Comparison of ENCODE assay signal across 9 cellular contexts in the genomic region with DNA sequence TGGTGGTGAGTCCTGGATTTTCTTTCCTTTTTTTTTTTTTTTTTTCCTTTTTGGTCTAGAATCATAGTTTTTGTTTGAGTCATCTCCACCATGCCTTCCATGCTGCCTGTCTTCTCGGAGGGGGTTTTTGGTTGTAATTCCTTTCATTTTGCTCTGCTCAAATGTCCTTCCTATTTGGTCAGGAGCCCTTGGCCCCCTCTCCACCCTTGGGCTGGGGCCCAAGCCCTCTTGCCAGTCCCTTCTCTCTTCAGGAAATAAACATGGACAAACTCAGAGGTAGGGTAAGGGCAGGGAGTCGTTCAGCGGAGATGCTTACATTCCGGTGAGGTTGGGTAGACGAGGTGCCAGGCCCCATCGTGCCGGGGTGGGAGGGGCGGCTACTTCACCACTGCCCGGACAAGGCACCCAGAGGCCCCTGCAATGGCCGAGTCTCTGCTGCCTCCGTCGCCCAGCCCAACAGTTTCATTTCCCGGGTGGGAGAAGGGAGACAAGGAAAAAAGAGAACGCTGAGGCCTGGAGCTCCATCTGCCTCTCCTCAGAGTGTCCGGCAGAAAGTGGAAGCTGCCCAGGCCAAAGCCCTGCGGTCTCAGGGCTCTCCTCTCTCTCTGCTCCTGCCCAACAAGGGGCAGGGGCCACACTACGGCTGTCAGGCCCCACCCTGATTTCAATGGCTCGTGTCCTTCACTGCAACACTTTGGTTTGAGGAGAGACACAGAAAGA. TPM values are rescaled to one million over a fixed set of nuclear protein-coding genes. Genes with fewer than 3 reads are reported as not detected.
A peak's percentile ranks its signal among the peaks of the same experiment; 100 is the strongest.
DNase-seq lines count a peak whose midpoint lies in the region; ATAC-seq and TF ChIP-seq lines count a peak whose summit lies in the region.
"Had no signal": no experiment of that assay in that cellular context is flagged by ENCODE, and none has a peak within 500 bp of the region (broad histone marks: within the 10 kb centered on the region; RNA-seq: fewer than 3 reads in every experiment).

No MANE protein-coding gene starts in this region.

- H3K4me3 ChIP-seq in brain microvascular endothelial cell (ENCODE audit: low read depth, low read length) (peak overlapping the region; percentile 26), mucosa of descending colon (no peak overlapping the region)

- ATAC-seq in GM21447 (IDR thresholded peaks at IDR 0.05; ENCODE audit: unreplicated experiment) (no peak), mucosa of descending colon (no peak), GM21619 (IDR thresholded peaks at IDR 0.05; ENCODE audit: unreplicated experiment) (no peak)

- H3K4me1 ChIP-seq in mucosa of descending colon (ENCODE audit: low read depth) = peaks cover 13% of the 10 kb centered on the region

- peak overlapping the region; percentile 56 for H3K27ac ChIP-seq in brain microvascular endothelial cell
- H3K27ac ChIP-seq: HL-60 had no signal

- H3K27me3 ChIP-seq in brain microvascular endothelial cell (replicated peaks) = no peaks in the 10 kb centered on the region

- in situ Hi-C loops in brain microvascular endothelial cell (cut with HindIII; ENCODE audit: low pct_ligation_motif_present, low sequenced_read_pairs) = no loop called here

- TF ChIP-seq CTCF in AG09319 (IDR thresholded peaks at IDR 0.05; ENCODE audit: low read depth, low read length) (no peak), brain microvascular endothelial cell (IDR thresholded peaks at IDR 0.05; ENCODE audit: low read depth, low read length, missing control alignments) (no peak), mucosa of descending colon (IDR thresholded peaks at IDR 0.05) (no peak)

- no peaks in the 10 kb centered on the region for H3K36me3 ChIP-seq in brain microvascular endothelial cell (replicated peaks)
- H3K36me3 ChIP-seq in mucosa of descending colon (ENCODE audit: low read depth) = no peaks in the 10 kb centered on the region

- peak; percentile 30 for DNase-seq in AG09319 (ENCODE audit: extremely low read depth, low read depth)
- DNase-seq in HPDE6-E6E7 (ENCODE audit: extremely low spot score) = peak; percentile 35
- peak; percentile 50 for DNase-seq in brain microvascular endothelial cell
- DNase-seq in myocyte (ENCODE audit: low read depth) = peak; percentile 29
- no peak for DNase-seq in mucosa of descending colon
- no peak for DNase-seq in stimulated activated CD4-positive, alpha-beta T cell treated with anti-CD3 and anti-CD28 coated beads, Interleukin-12 subunit alpha, Interleukin-12 subunit beta, amount 100 ng/mL, for 4 hours

- H3K9me3 ChIP-seq in mucosa of descending colon = no peaks in the 10 kb centered on the region

- intact Hi-C loops in mucosa of descending colon (cut with DNase I, micrococcal nuclease) = no loop called here

RNA-seq across cellular contexts. Expression of a gene that starts 12.7 kb away (rescaled TPM):
- 18.6 and 20.1 TPM in 2 replicates for total RNA-seq in myocyte
- 10.7 TPM for polyA plus RNA-seq in myocyte (2012)
- 10 to 100 TPM; 11.2 to 17.5 (median 17.0) TPM for total RNA-seq in mucosa of descending colon

RNA-seq across cellular contexts. Expression of a gene that starts 18.6 kb away (rescaled TPM):
- total RNA-seq in myocyte = 0.13 TPM in 1 of 2 replicates, not detected in the other
- polyA plus RNA-seq in myocyte (2012) = 0.20 TPM
- total RNA-seq in mucosa of descending colon = 10 to 100 TPM in 1 of 3 donors, 1 to 10 TPM in 1, under 1 TPM in 1; 0.67 to 25.8 (median 2.0) TPM

RNA-seq across cellular contexts. Expression of a gene that starts 43.6 kb away (rescaled TPM):
- 0.03 TPM in 1 of 2 replicates, not detected in the other for total RNA-seq in myocyte
- polyA plus RNA-seq in myocyte (2012) = 0.18 TPM
- total RNA-seq in mucosa of descending colon = 1 to 10 TPM; 3.9 to 6.8 (median 6.1) TPM

Comparison
In these comparisons a context has a peak if more than half of its experiments do, and no peak if none do; other contexts are left out.
1. DNase-seq: peak in AG09319 (single experiment), HPDE6-E6E7 (single experiment), brain microvascular endothelial cell (single experiment) and myocyte (single experiment); none in mucosa of descending colon (0 of 3) and stimulated activated CD4-positive, alpha-beta T cell treated with anti-CD3 and anti-CD28 coated beads, Interleukin-12 subunit alpha, Interleukin-12 subunit beta, amount 100 ng/mL, for 4 hours (single experiment).